Comparison of ENCODE assay signal across 21 cellular contexts in the genomic region with DNA sequence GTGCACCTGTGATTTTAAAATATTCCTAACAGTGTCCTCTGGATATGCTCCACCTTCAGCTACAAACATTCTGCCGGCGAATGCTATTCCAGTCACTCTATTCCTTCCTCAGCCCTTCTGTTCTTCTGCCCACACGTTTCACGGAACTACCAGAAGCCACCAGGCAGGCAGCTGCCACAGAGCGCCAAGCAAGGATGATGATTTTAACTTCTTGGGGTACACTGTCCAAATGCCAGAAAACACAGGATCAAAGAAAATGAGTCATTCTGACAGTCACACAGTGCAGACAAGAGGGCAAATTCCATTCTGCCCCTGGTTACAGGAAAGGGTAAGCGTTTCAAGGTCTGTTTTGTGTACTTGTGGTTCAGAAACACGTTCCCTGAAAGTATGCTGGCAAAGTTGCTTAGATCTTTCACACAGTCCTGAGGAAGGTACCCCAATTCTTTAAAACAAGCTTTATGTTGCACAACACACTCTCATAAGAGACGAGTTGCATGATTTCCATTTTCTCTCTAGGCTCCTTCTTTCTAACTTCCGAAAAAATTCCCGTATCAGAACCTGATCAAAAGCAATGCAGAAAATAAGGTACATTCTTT.
DNase-seq lines count a peak whose midpoint lies in the region; ATAC-seq, FAIRE-seq and TF ChIP-seq lines count a peak whose summit lies in the region.
"Had no signal": no experiment of that assay in that cellular context is flagged by ENCODE, and none has a peak within 500 bp of the region (broad histone marks: within the 10 kb centered on the region; RNA-seq: fewer than 3 reads in every experiment).

No MANE protein-coding gene starts in this region.

- no TSS peak for BruUV-seq in MCF 10A (replicated peaks; lab: Mats Ljungman, UMichigan)

- no peaks in the 10 kb centered on the region for H3K36me3 ChIP-seq in breast epithelium
- H3K36me3 ChIP-seq in bronchial epithelial cell (ENCODE audit: control insufficient read depth, insufficient read depth, low read length): no peaks in the 10 kb centered on the region
- no peaks in the 10 kb centered on the region for H3K36me3 ChIP-seq in liver (ENCODE audit: control insufficient read depth in 4 of 4, insufficient read depth in 3 of 4, low read depth in 1 of 4, low read length in 3 of 4)
- H3K36me3 ChIP-seq in transverse colon: no peaks in the 10 kb centered on the region
- H3K36me3 ChIP-seq: brain microvascular endothelial cell, spleen, upper lobe of left lung had no signal

- no peak overlapping the region for H3K4me3 Mint-ChIP-seq in MCF 10A (ENCODE audit: unreplicated experiment)
- H3K4me3 Mint-ChIP-seq in activated CD4-positive, alpha-beta T cell treated with anti-CD3 and anti-CD28 coated beads, Interleukin-2, amount 10 ng/mL, durations not matched to agents 7 days and 5 days: no peak overlapping the region
- H3K4me3 Mint-ChIP-seq: activated B cell treated with CpG ODN at 0.5 μM for 24 hours; naive thymus-derived CD8-positive, alpha-beta T cell had no signal

- peak; percentile 13 for FAIRE-seq in bronchial epithelial cell (lab: Jason Lieb, UNC)
- FAIRE-seq: D721Med, K562 had no signal

- peak; percentile 43 to 44 for TF ChIP-seq RAD21 in liver (IDR thresholded peaks at IDR 0.05)

- H3K4me1 ChIP-seq in breast epithelium (no peaks in the 10 kb centered on the region), liver (ENCODE audit: control insufficient read depth in 4 of 4, insufficient read depth in 4 of 4, low read length in 3 of 4) (peaks cover 2 to 28% (median 14%) of the 10 kb centered on the region in 4 donors), transverse colon (peaks cover 0 to 31% (median 11%) of the 10 kb centered on the region in 4 donors)
- H3K4me1 ChIP-seq: spleen, upper lobe of left lung had no signal

- H3K27ac ChIP-seq in breast epithelium: no peak overlapping the region
- H3K27ac ChIP-seq in liver (ENCODE audit: low read depth in 1 of 2, low read length in 2 of 2): peak overlapping the region; percentile 78 to 93
- peak overlapping the region in 3 of 4 donors; percentile 21 to 59 (median 31) for H3K27ac ChIP-seq in transverse colon
- H3K27ac ChIP-seq: brain microvascular endothelial cell, epithelial cell of prostate, GM23248, spleen, upper lobe of left lung had no signal

- CTCF ChIA-PET in MCF 10A (lab: Yijun Ruan, JAX): interaction anchor here (0.9 to 1.6 kb wide), 2 partner anchors 120 to 128 kb away, joined by 4 to 5 read pairs; no protein-coding TSS in a partner anchor
- CTCF ChIA-PET in activated CD4-positive, alpha-beta T cell treated with anti-CD3 and anti-CD28 coated beads, Interleukin-2, amount 10 ng/mL, durations not matched to agents 7 days and 5 days (lab: Charles Lee): no interaction called here

- TF ChIP-seq EP300 in transverse colon (IDR thresholded peaks at IDR 0.05; ENCODE audit: low read depth): no peak

- peaks cover 39% of the 10 kb centered on the region for H3K27me3 Mint-ChIP-seq in MCF 10A (ENCODE audit: insufficient read depth, unreplicated experiment)
- peaks cover 15% of the 10 kb centered on the region for H3K27me3 Mint-ChIP-seq in activated CD4-positive, alpha-beta T cell treated with anti-CD3 and anti-CD28 coated beads, Interleukin-2, amount 10 ng/mL, durations not matched to agents 7 days and 5 days

- peaks cover 9% of the 10 kb centered on the region for H3K4me1 Mint-ChIP-seq in MCF 10A (ENCODE audit: insufficient read depth, unreplicated experiment)
- peaks cover 1% of the 10 kb centered on the region for H3K4me1 Mint-ChIP-seq in activated CD4-positive, alpha-beta T cell treated with anti-CD3 and anti-CD28 coated beads, Interleukin-2, amount 10 ng/mL, durations not matched to agents 7 days and 5 days
- H3K4me1 Mint-ChIP-seq: naive thymus-derived CD8-positive, alpha-beta T cell had no signal

- DNase-seq in MCF 10A (ENCODE audit: unreplicated experiment) (peak; percentile 58), breast epithelium (ENCODE audit: low spot score in 2 of 2) (no peak), bronchial epithelial cell (ENCODE audit: low read depth) (peak; percentile 50), transverse colon (peak; percentile 11), lower leg skin (ENCODE audit: low spot score in 2 of 2) (no peak)
- DNase-seq in activated CD4-positive, alpha-beta T cell treated with anti-CD3 and anti-CD28 coated beads, Interleukin-2, amount 10 ng/mL, durations not matched to agents 7 days and 5 days: no peak
- DNase-seq: 8988T; activated B cell treated with CpG ODN at 0.5 μM for 24 hours; activated T-cell treated with anti-CD3 and anti-CD28 coated beads, Interleukin-2, amount 50 U/mL, for 48 hours; brain microvascular endothelial cell; GM23248; naive thymus-derived CD8-positive, alpha-beta T cell; NCI-H1930; NCI-H82; spleen; upper lobe of left lung had no signal

- no peaks in the 10 kb centered on the region for H3K36me3 Mint-ChIP-seq in MCF 10A (ENCODE audit: insufficient read depth, unreplicated experiment)
- no peaks in the 10 kb centered on the region for H3K36me3 Mint-ChIP-seq in activated CD4-positive, alpha-beta T cell treated with anti-CD3 and anti-CD28 coated beads, Interleukin-2, amount 10 ng/mL, durations not matched to agents 7 days and 5 days (ENCODE audit: low read depth)
- H3K36me3 Mint-ChIP-seq: naive thymus-derived CD8-positive, alpha-beta T cell had no signal

- H3K9me3 ChIP-seq in breast epithelium (no peaks in the 10 kb centered on the region), liver (ENCODE audit: control insufficient read depth in 4 of 4, low read length in 3 of 4) (no peaks in the 10 kb centered on the region), transverse colon (no peaks in the 10 kb centered on the region)
- H3K9me3 ChIP-seq: spleen, upper lobe of left lung had no signal

- TF ChIP-seq POLR2A in breast epithelium (IDR thresholded peaks at IDR 0.05) (no peak), transverse colon (IDR thresholded peaks at IDR 0.05) (no peak), lower leg skin (IDR thresholded peaks at IDR 0.05) (no peak)

- in situ Hi-C loops in transverse colon (cut with MboI; ENCODE audit: low pct_ligation_motif_present in 1 of 4, low pct_unique_long_range_greater_than_20kb in 1 of 4, low sequenced_read_pairs in 3 of 4): loop anchor here in 1 of 4 donors (25.0 kb wide), 1 partner anchor 112 kb away; no protein-coding TSS in a partner anchor

- WGBS in liver: 24% methylated on average over 10 of the region's 10 CpGs
- 36 to 55% methylated on average over 10 of the region's 10 CpGs for WGBS in transverse colon (ENCODE audit: low coverage in 1 of 2), 2 donors
- 49 to 58% methylated on average over 10 of the region's 10 CpGs for WGBS in lower leg skin, 2 donors

- TF ChIP-seq CTCF in MCF 10A (IDR thresholded peaks at IDR 0.05; ENCODE audit: unreplicated experiment) (no peak), breast epithelium (IDR thresholded peaks at IDR 0.05) (no peak), bronchial epithelial cell (IDR thresholded peaks at IDR 0.05; ENCODE audit: insufficient read depth, low read length, severe bottlenecking) (no peak), liver (IDR thresholded peaks at IDR 0.05; ENCODE audit: low read depth, low read length, missing input control) (no peak), transverse colon (IDR thresholded peaks at IDR 0.05) (no peak), lower leg skin (IDR thresholded peaks at IDR 0.05) (no peak)

- peak overlapping the region in 1 of 2 donors; percentile 41 for H3K9ac ChIP-seq in liver (ENCODE audit: low read depth in 1 of 2, low read length in 2 of 2)
- H3K9ac ChIP-seq: GM23248 had no signal

- H3K9me3 Mint-ChIP-seq in MCF 10A (ENCODE audit: unreplicated experiment): no peaks in the 10 kb centered on the region
- no peaks in the 10 kb centered on the region for H3K9me3 Mint-ChIP-seq in activated CD4-positive, alpha-beta T cell treated with anti-CD3 and anti-CD28 coated beads, Interleukin-2, amount 10 ng/mL, durations not matched to agents 7 days and 5 days
- H3K9me3 Mint-ChIP-seq: activated B cell treated with CpG ODN at 0.5 μM for 24 hours; naive thymus-derived CD8-positive, alpha-beta T cell had no signal

- H3K27me3 ChIP-seq in breast epithelium: peaks cover 0 to 5% of the 10 kb centered on the region in 2 donors
- peaks cover 1% of the 10 kb centered on the region for H3K27me3 ChIP-seq in bronchial epithelial cell (ENCODE audit: control insufficient read depth, insufficient read depth, low read length)
- no peaks in the 10 kb centered on the region for H3K27me3 ChIP-seq in liver (ENCODE audit: control insufficient read depth in 4 of 4, insufficient read depth in 4 of 4, low read length in 3 of 4)
- H3K27me3 ChIP-seq in transverse colon: no peaks in the 10 kb centered on the region
- H3K27me3 ChIP-seq: brain microvascular endothelial cell, upper lobe of left lung had no signal

- intact Hi-C loops in MCF 10A (cut with micrococcal nuclease): loop anchor here (5.0 kb wide), 1 partner anchor 702 kb away; no protein-coding TSS in a partner anchor
- intact Hi-C loops in breast epithelium (cut with DNase I; ENCODE audit: low total_unique reads): no loop called here
- intact Hi-C loops in transverse colon (cut with DNase I; ENCODE audit: low total_unique reads): loop anchor here (5.0 kb wide), 1 partner anchor 127 kb away; no protein-coding TSS in a partner anchor
- intact Hi-C loops in lower leg skin (cut with DNase I; ENCODE audit: low total_unique reads): no loop called here

- H3K27ac Mint-ChIP-seq in MCF 10A (ENCODE audit: low read depth, unreplicated experiment): no peak overlapping the region
- H3K27ac Mint-ChIP-seq in activated CD4-positive, alpha-beta T cell treated with anti-CD3 and anti-CD28 coated beads, Interleukin-2, amount 10 ng/mL, durations not matched to agents 7 days and 5 days: no peak overlapping the region
- H3K27ac Mint-ChIP-seq: activated B cell treated with CpG ODN at 0.5 μM for 24 hours; naive thymus-derived CD8-positive, alpha-beta T cell had no signal

- POLR2A ChIA-PET in MCF 10A (lab: Yijun Ruan, JAX): no interaction called here
- POLR2A ChIA-PET in activated CD4-positive, alpha-beta T cell treated with anti-CD3 and anti-CD28 coated beads, Interleukin-2, amount 10 ng/mL, durations not matched to agents 7 days and 5 days (lab: Charles Lee): no interaction called here

- H3K4me3 ChIP-seq in breast epithelium: no peak overlapping the region
- H3K4me3 ChIP-seq in bronchial epithelial cell (ENCODE audit: low read depth, low read length): no peak overlapping the region
- H3K4me3 ChIP-seq in liver (ENCODE audit: low read depth in 1 of 3, low read length in 3 of 3): peak overlapping the region; percentile 23 to 35 (median 34)
- no peak overlapping the region for H3K4me3 ChIP-seq in transverse colon
- no peak overlapping the region for H3K4me3 ChIP-seq in lower leg skin (ENCODE audit: low read depth, poor library complexity, severe bottlenecking)
- H3K4me3 ChIP-seq: GM23248, K562, spleen, upper lobe of left lung had no signal

- ATAC-seq in GM21825 (IDR thresholded peaks at IDR 0.05; ENCODE audit: unreplicated experiment): no peak
- ATAC-seq: K562; naive thymus-derived CD8-positive, alpha-beta T cell had no signal

TF ChIP-seq in liver, 16 proteins besides CTCF, POLR2A, EP300 and RAD21 (continues in another document):
- peak in 1 of 2 donors; percentile 31 for TF ChIP-seq EGR1 (IDR thresholded peaks at IDR 0.05; ENCODE audit: low read depth in 2 of 2)

Comparison
In these comparisons a context has a peak if more than half of its experiments do, and no peak if none do; other contexts are left out.
1. DNase-seq: peak in MCF 10A (single experiment), bronchial epithelial cell (single experiment) and transverse colon (single experiment); none in breast epithelium (0 of 2), activated CD4-positive, alpha-beta T cell treated with anti-CD3 and anti-CD28 coated beads, Interleukin-2, amount 10 ng/mL, durations not matched to agents 7 days and 5 days (single experiment) and lower leg skin (0 of 2).
2. intact Hi-C loops: an anchor here in MCF 10A (5.0 kb wide) and transverse colon (5.0 kb wide); none called in breast epithelium and lower leg skin.
3. H3K27ac ChIP-seq: peak in liver (2 of 2) and transverse colon (3 of 4); none in breast epithelium (0 of 2).
4. H3K4me3 ChIP-seq: peak in liver (3 of 3); none in breast epithelium (0 of 3), bronchial epithelial cell (single experiment), transverse colon (0 of 4) and lower leg skin (single experiment).